17 cellular contexts compared by ENCODE assay signal in genomic region chr3:127000792-127001191, GRCh38. TPM values are rescaled to one million over a fixed set of nuclear protein-coding genes. Genes with fewer than 3 reads are reported as not detected.
A peak's percentile ranks its signal among the peaks of the same experiment; 100 is the strongest.
DNase-seq lines count a peak whose midpoint lies in the region; TF ChIP-seq lines count a peak whose summit lies in the region.
"Had no signal": no experiment of that assay in that cellular context is flagged by ENCODE, and none has a peak within 500 bp of the region (broad histone marks: within the 10 kb centered on the region; RNA-seq: fewer than 3 reads in every experiment).

No MANE protein-coding gene starts in this region.

- POLR2A ChIA-PET in HEK293T (lab: Yijun Ruan, JAX): interaction anchor here (1.1 kb wide), 1 partner anchor 18 kb away, joined by 3 read pairs; the partner anchor contains the start of gene PLXNA1
- POLR2A ChIA-PET in activated CD4-positive, alpha-beta memory T cell treated with anti-CD3 and anti-CD28 coated beads for 36 hours (lab: Charles Lee): no interaction called here

- H4K8ac ChIP-seq in neuronal stem cell (ENCODE audit: low read depth, low read length): no peak overlapping the region

- H3K4me2 ChIP-seq in neuronal stem cell (ENCODE audit: insufficient read depth, low read length, poor library complexity, severe bottlenecking): no peak overlapping the region

- peak overlapping the region; percentile 47 for H2AK5ac ChIP-seq in neuronal stem cell (ENCODE audit: low read depth, low read length)

- H3K4me3 ChIP-seq in neuronal stem cell (ENCODE audit: low read length in 2 of 2) (no peak overlapping the region), uterus (no peak overlapping the region)

- no peak overlapping the region for H2BK5ac ChIP-seq in neuronal stem cell (ENCODE audit: low read length)

- H3K9ac ChIP-seq in neuronal stem cell (ENCODE audit: low read depth, low read length, poor library complexity): no peak overlapping the region

- H3K4me1 Mint-ChIP-seq in activated CD4-positive, alpha-beta memory T cell treated with anti-CD3 and anti-CD28 coated beads for 36 hours (ENCODE audit: low read depth): no peaks in the 10 kb centered on the region

- CTCF ChIA-PET in HEK293T (lab: Yijun Ruan, JAX): no interaction called here
- CTCF ChIA-PET in activated CD4-positive, alpha-beta memory T cell treated with anti-CD3 and anti-CD28 coated beads for 36 hours (lab: Charles Lee): interaction anchor here (1.1 to 1.5 kb wide), 2 partner anchors 15 to 249 kb away, joined by 3 read pairs; no protein-coding TSS in a partner anchor

- H2BK120ac ChIP-seq in neuronal stem cell (ENCODE audit: low read depth, low read length): no peak overlapping the region

- H2BK12ac ChIP-seq in neuronal stem cell (ENCODE audit: low read length): no peak overlapping the region

- no peak overlapping the region for H3K4me3 Mint-ChIP-seq in activated CD4-positive, alpha-beta memory T cell treated with anti-CD3 and anti-CD28 coated beads for 36 hours
- H3K4me3 Mint-ChIP-seq: CD8-positive, alpha-beta T cell; IgD-negative memory B cell had no signal

- intact Hi-C loops in uterus (cut with DNase I; ENCODE audit: low total_unique reads): no loop called here
- intact Hi-C loops in activated CD4-positive, alpha-beta memory T cell treated with anti-CD3 and anti-CD28 coated beads for 36 hours (cut with micrococcal nuclease): no loop called here

- H2BK15ac ChIP-seq in neuronal stem cell (ENCODE audit: low read length): peak overlapping the region; percentile 21

- H4K91ac ChIP-seq in neuronal stem cell (ENCODE audit: low read depth, low read length, poor library complexity): no peak overlapping the region

- H3K27ac ChIP-seq in angular gyrus (ENCODE audit: low read depth, low read length) (peak overlapping the region; percentile 48), neuronal stem cell (replicated peaks; ENCODE audit: low read length) (peak overlapping the region; percentile 39), uterus (peak overlapping the region; percentile 66 to 79)
- H3K27ac ChIP-seq: 22Rv1, RWPE1 had no signal

- no peaks in the 10 kb centered on the region for H3K27me3 Mint-ChIP-seq in activated CD4-positive, alpha-beta memory T cell treated with anti-CD3 and anti-CD28 coated beads for 36 hours

- H3K9me3 Mint-ChIP-seq in activated CD4-positive, alpha-beta memory T cell treated with anti-CD3 and anti-CD28 coated beads for 36 hours: no peaks in the 10 kb centered on the region
- H3K9me3 Mint-ChIP-seq: CD8-positive, alpha-beta T cell; IgD-negative memory B cell had no signal

- H2AFZ ChIP-seq in neuronal stem cell (ENCODE audit: low read length): no peak overlapping the region

- no peak for TF ChIP-seq CTCF in uterus (IDR thresholded peaks at IDR 0.05)

- H3K36me3 Mint-ChIP-seq in activated CD4-positive, alpha-beta memory T cell treated with anti-CD3 and anti-CD28 coated beads for 36 hours: no peaks in the 10 kb centered on the region
- H3K36me3 Mint-ChIP-seq: IgD-negative memory B cell had no signal

- H3K23ac ChIP-seq in neuronal stem cell (ENCODE audit: low read depth, low read length, poor library complexity): no peak overlapping the region

- H3K4me1 ChIP-seq in neuronal stem cell (ENCODE audit: control insufficient read depth in 2 of 2, insufficient read depth in 1 of 2, low read depth in 1 of 2, low read length in 2 of 2) (peaks cover 22 to 40% of the 10 kb centered on the region in 2 donors), uterus (peaks cover 0 to 13% of the 10 kb centered on the region in 2 donors)

- H3K9me3 ChIP-seq in neuronal stem cell (replicated peaks in 1 of 2; ENCODE audit: control insufficient read depth in 2 of 2, insufficient read depth in 1 of 2, low read depth in 1 of 2, low read length in 2 of 2): peaks cover 0 to 2% of the 10 kb centered on the region in 2 donors
- no peaks in the 10 kb centered on the region for H3K9me3 ChIP-seq in uterus

- no CpG with 5 or more reads among the region's 13 CpGs for WGBS in neuronal stem cell (ENCODE audit: extremely low coverage in 2 of 2, insufficient read length in 2 of 2, insufficient replicate concordance in 1 of 2), 2 donors

- no peak for TF ChIP-seq POLR2A in uterus (IDR thresholded peaks at IDR 0.05)

- no peak overlapping the region for H3K4ac ChIP-seq in neuronal stem cell (ENCODE audit: low read length)

- peaks cover 57% of the 10 kb centered on the region for H3K79me1 ChIP-seq in neuronal stem cell (ENCODE audit: low read depth, low read length)

- peak overlapping the region; percentile 86 for H3K14ac ChIP-seq in neuronal stem cell (ENCODE audit: low read length)

- H3K18ac ChIP-seq in neuronal stem cell (ENCODE audit: low read length): peak overlapping the region; percentile 35

- H3K36me3 ChIP-seq in neuronal stem cell (replicated peaks in 1 of 2; ENCODE audit: control insufficient read depth in 2 of 2, insufficient read depth in 2 of 2, low read length in 2 of 2): peaks cover 26 to 44% of the 10 kb centered on the region in 2 donors
- H3K36me3 ChIP-seq in uterus: no peaks in the 10 kb centered on the region

- peak; percentile 82 for DNase-seq in DMS 273 (lab: John Stamatoyannopoulos, UW; ENCODE audit: unreplicated experiment)
- DNase-seq in DMS 273 treated with DMSO at 0.1 percent for 48 hours (lab: John Stamatoyannopoulos, UW): no peak
- no peak for DNase-seq in neuronal stem cell (ENCODE audit: low spot score)
- DNase-seq in uterus: no peak
- no peak for DNase-seq in stimulated activated CD4-positive, alpha-beta T cell treated with anti-CD3 and anti-CD28 coated beads, Interleukin-4, amount 100 ng/mL, for 4 hours
- DNase-seq in HEK293T (ENCODE audit: extremely low spot score): no peak
- DNase-seq in activated CD4-positive, alpha-beta memory T cell treated with anti-CD3 and anti-CD28 coated beads for 36 hours: no peak
- DNase-seq: CD8-positive, alpha-beta T cell; NCI-H146; NCI-H2081 treated with DMSO at 0.1 percent for 48 hours; NCI-H526 treated with DMSO at 0.1 percent for 48 hours; NK-92 treated with Interleukin-12 subunit alpha and Interleukin-12 subunit beta, amount 100 ng/mL, for 24 hours; OCI-M1 had no signal

- H3K27me3 ChIP-seq in neuronal stem cell (ENCODE audit: control insufficient read depth in 3 of 3, insufficient read depth in 3 of 3, low read depth in 1 of 3, low read length in 3 of 3): no peaks in the 10 kb centered on the region
- no peaks in the 10 kb centered on the region for H3K27me3 ChIP-seq in uterus

- H3K27ac Mint-ChIP-seq in activated CD4-positive, alpha-beta memory T cell treated with anti-CD3 and anti-CD28 coated beads for 36 hours: no peak overlapping the region
- H3K27ac Mint-ChIP-seq: CD8-positive, alpha-beta T cell; IgD-negative memory B cell had no signal

TF ChIP-seq in HEK293T, 16 proteins besides CTCF, POLR2A, EP300 and RAD21:
- TF ChIP-seq L3MBTL2 (conservative IDR thresholded peaks at IDR 0.05): no peak
- TF ChIP-seq SP1 (IDR thresholded peaks at IDR 0.05): no peak
- TF ChIP-seq HDGF (IDR thresholded peaks at IDR 0.05; ENCODE audit: borderline replicate concordance): no peak
- no peak for TF ChIP-seq FOXK2 (IDR thresholded peaks at IDR 0.05)
- no peak for TF ChIP-seq FOXM1 (IDR thresholded peaks at IDR 0.05; ENCODE audit: borderline replicate concordance)
- no peak for TF ChIP-seq SUZ12 (IDR thresholded peaks at IDR 0.05)

RNA-seq across cellular contexts. Expression of gene PLXNA1, which starts 17.9 kb away (rescaled TPM):
- 31.7 TPM for polyA plus RNA-seq in neuronal stem cell (2013, experiment 1 of 2)
- 32.1 TPM for polyA plus RNA-seq in neuronal stem cell (2013, experiment 2 of 2)
- total RNA-seq in uterus: 10 to 100 TPM in 3 of 4 donors, 1 to 10 TPM in 1; 6.7 to 38.2 (median 16.9) TPM
- 1 to 10 TPM; 8.8 to 9.3 TPM for total RNA-seq in activated CD4-positive, alpha-beta memory T cell treated with anti-CD3 and anti-CD28 coated beads for 36 hours
